ENCODE assay signal across 10 cellular contexts in the genomic region with DNA sequence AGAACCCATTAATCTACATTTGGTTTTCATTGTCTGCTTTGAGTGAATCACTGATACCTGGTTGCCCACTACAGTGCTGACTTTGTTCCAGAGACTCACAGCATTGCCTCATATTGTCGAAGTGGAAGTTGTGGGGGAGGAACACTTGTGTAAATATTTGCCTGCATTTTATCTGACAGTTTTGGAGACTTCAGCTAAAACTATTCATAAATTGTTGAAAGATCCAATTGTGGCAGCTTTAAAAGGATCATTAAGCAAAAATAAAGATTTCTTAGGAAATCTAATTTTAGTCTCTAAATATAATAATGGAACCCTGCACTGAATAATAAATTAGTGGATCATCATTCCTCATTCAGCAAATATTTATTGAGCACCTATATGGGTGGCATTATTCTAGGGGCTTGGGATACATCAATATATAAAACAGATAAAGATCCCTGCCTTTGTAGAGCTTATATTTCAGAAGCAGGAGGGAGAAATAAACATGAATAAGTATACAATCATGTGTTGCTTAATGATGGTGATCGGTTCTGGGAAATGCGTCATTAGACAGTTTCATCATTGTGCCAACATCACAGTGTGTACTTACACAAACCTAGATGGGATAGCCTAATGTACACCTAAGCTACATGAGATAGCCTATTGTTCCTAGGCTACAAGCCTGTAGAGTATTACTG.
A peak's percentile ranks its signal among the peaks of the same experiment; 100 is the strongest.
DNase-seq lines count a peak whose midpoint lies in the region; ATAC-seq, FAIRE-seq and TF ChIP-seq lines count a peak whose summit lies in the region.
"Had no signal": no experiment of that assay in that cellular context is flagged by ENCODE, and none has a peak within 500 bp of the region (broad histone marks: within the 10 kb centered on the region; RNA-seq: fewer than 3 reads in every experiment).

No MANE protein-coding gene starts in this region.

- TF ChIP-seq CTCF in PC-3 (conservative IDR thresholded peaks at IDR 0.05; ENCODE audit: low read depth, low read length) (no peak), GM10248 (IDR thresholded peaks at IDR 0.05; ENCODE audit: control extremely low read depth, extremely low read depth, low read depth, missing control alignments) (no peak)

- H2BK15ac ChIP-seq in neuronal stem cell (ENCODE audit: low read length) = no peak overlapping the region

- WGBS in neuronal stem cell (ENCODE audit: extremely low coverage in 2 of 2, insufficient read length in 2 of 2, insufficient replicate concordance in 1 of 2), 2 donors = no CpG with 5 or more reads among the region's 3 CpGs

- no peak overlapping the region for H3K18ac ChIP-seq in neuronal stem cell (ENCODE audit: low read length)

- no peaks in the 10 kb centered on the region for H3K27me3 ChIP-seq in PC-3 (ENCODE audit: low read length)
- no peaks in the 10 kb centered on the region for H3K27me3 ChIP-seq in neuronal stem cell (ENCODE audit: control insufficient read depth in 3 of 3, insufficient read depth in 3 of 3, low read depth in 1 of 3, low read length in 3 of 3)
- H3K27me3 ChIP-seq: neural progenitor cell had no signal

- H3K23ac ChIP-seq in neuronal stem cell (ENCODE audit: low read depth, low read length, poor library complexity) = no peak overlapping the region

- no peak overlapping the region for H3K14ac ChIP-seq in neuronal stem cell (ENCODE audit: low read length)

- BruUV-seq in PC-3 (replicated peaks; lab: Mats Ljungman, UMichigan) = no TSS peak

- no peaks in the 10 kb centered on the region for H3K9me2 ChIP-seq in PC-3 (replicated peaks; ENCODE audit: low read length)

- H2AK5ac ChIP-seq in neuronal stem cell (ENCODE audit: low read depth, low read length) = no peak overlapping the region

- H3K27ac ChIP-seq in PC-3 (ENCODE audit: low read length) (peak overlapping the region; percentile 95), neuronal stem cell (replicated peaks; ENCODE audit: low read length) (no peak overlapping the region)
- H3K27ac ChIP-seq: neural progenitor cell had no signal

- no peaks in the 10 kb centered on the region for H3F3A ChIP-seq in PC-3 (ENCODE audit: low read length, unreplicated experiment)

- DNase-seq in H54 (ENCODE audit: insufficient read length, low spot score) = no peak
- DNase-seq in PC-3 = peak; percentile 87
- peak; percentile 40 for DNase-seq in fibroblast of peridontal ligament (ENCODE audit: extremely low read depth)
- peak; percentile 89 for DNase-seq in renal cortical epithelial cell (ENCODE audit: low read depth)
- no peak for DNase-seq in neuronal stem cell (ENCODE audit: low spot score)
- DNase-seq in activated gamma-delta T cell (lab: John Stamatoyannopoulos, UW) = no peak
- no peak for DNase-seq in GM10248 (ENCODE audit: extremely low spot score)
- DNase-seq: T-cell had no signal

- peak overlapping the region; percentile 68 for H3K4me2 ChIP-seq in PC-3 (ENCODE audit: low read length)
- H3K4me2 ChIP-seq in neuronal stem cell (ENCODE audit: insufficient read depth, low read length, poor library complexity, severe bottlenecking) = no peak overlapping the region
- H3K4me2 ChIP-seq: neural progenitor cell had no signal

- ATAC-seq in PC-3 = peak; percentile 80
- no peak for ATAC-seq in GM21360 (IDR thresholded peaks at IDR 0.05; ENCODE audit: unreplicated experiment)
- ATAC-seq: T-cell had no signal

- H4K91ac ChIP-seq in neuronal stem cell (ENCODE audit: low read depth, low read length, poor library complexity) = no peak overlapping the region

- H3K4me3 ChIP-seq in PC-3 (ENCODE audit: low read length) = peak overlapping the region; percentile 15; the same call in 1 of the 2 replicates
- H3K4me3 ChIP-seq in neuronal stem cell (ENCODE audit: low read length in 2 of 2) = no peak overlapping the region
- H3K4me3 ChIP-seq: neural progenitor cell had no signal

- H3K4ac ChIP-seq in neuronal stem cell (ENCODE audit: low read length) = no peak overlapping the region

- no peaks in the 10 kb centered on the region for H4K20me1 ChIP-seq in PC-3 (ENCODE audit: low read length)

- H3K9me3 ChIP-seq in PC-3 (ENCODE audit: low read length) (no peaks in the 10 kb centered on the region), neuronal stem cell (replicated peaks in 1 of 2; ENCODE audit: control insufficient read depth in 2 of 2, insufficient read depth in 1 of 2, low read depth in 1 of 2, low read length in 2 of 2) (no peaks in the 10 kb centered on the region)

- H2AFZ ChIP-seq in PC-3 (ENCODE audit: low read length) = no peak overlapping the region
- H2AFZ ChIP-seq in neuronal stem cell (ENCODE audit: low read length) = no peak overlapping the region
- H2AFZ ChIP-seq: neural progenitor cell had no signal

- POLR2A ChIA-PET in PC-3 (lab: Charles Lee; ENCODE audit: unreplicated experiment) (no interaction called here), GM10248 (lab: Yijun Ruan, JAX) (no interaction called here)

- H3K79me1 ChIP-seq in neuronal stem cell (ENCODE audit: low read depth, low read length) = no peaks in the 10 kb centered on the region

- no peak for TF ChIP-seq POLR2A in H54 (IDR thresholded peaks at IDR 0.05; ENCODE audit: low read depth, low read length)

- peaks cover 44% of the 10 kb centered on the region for H3K4me1 ChIP-seq in PC-3 (ENCODE audit: insufficient read depth, low read length)
- H3K4me1 ChIP-seq in neuronal stem cell (ENCODE audit: control insufficient read depth in 2 of 2, insufficient read depth in 1 of 2, low read depth in 1 of 2, low read length in 2 of 2) = peaks cover 2 to 10% of the 10 kb centered on the region in 2 donors
- H3K4me1 ChIP-seq: neural progenitor cell had no signal

- H2BK12ac ChIP-seq in neuronal stem cell (ENCODE audit: low read length) = no peak overlapping the region

- peaks cover 31% of the 10 kb centered on the region for H3K79me2 ChIP-seq in PC-3 (ENCODE audit: low read length)

- FAIRE-seq in H54 (lab: Jason Lieb, UNC) = peak; percentile 94

- no peak overlapping the region for H2BK120ac ChIP-seq in neuronal stem cell (ENCODE audit: low read depth, low read length)

- H3K9ac ChIP-seq in PC-3 (ENCODE audit: low read length) (peak overlapping the region; percentile 66), neuronal stem cell (ENCODE audit: low read depth, low read length, poor library complexity) (no peak overlapping the region)
- H3K9ac ChIP-seq: neural progenitor cell had no signal

- no peak overlapping the region for H2BK5ac ChIP-seq in neuronal stem cell (ENCODE audit: low read length)

- H3K36me3 ChIP-seq in PC-3 (ENCODE audit: low read depth, low read length) (no peaks in the 10 kb centered on the region), neuronal stem cell (replicated peaks in 1 of 2; ENCODE audit: control insufficient read depth in 2 of 2, insufficient read depth in 2 of 2, low read length in 2 of 2) (no peaks in the 10 kb centered on the region)
- H3K36me3 ChIP-seq: neural progenitor cell had no signal

- no peak overlapping the region for H4K8ac ChIP-seq in neuronal stem cell (ENCODE audit: low read depth, low read length)

- intact Hi-C loops in PC-3 (cut with micrococcal nuclease) = loop anchor here (5.0 to 10.0 kb wide), 2 partner anchors 63 to 74 kb away; no protein-coding TSS in a partner anchor

- CTCF ChIA-PET in PC-3 (lab: Charles Lee) = interaction anchor here (0.5 to 0.7 kb wide), 3 partner anchors 28 to 817 kb away, joined by 3 to 5 read pairs (median 4); no protein-coding TSS in a partner anchor
- CTCF ChIA-PET in GM10248 (lab: Yijun Ruan, JAX) = interaction anchor here (1.1 to 3.0 kb wide), 4 partner anchors 8 to 78 kb away, joined by 3 to 11 read pairs (median 4); no protein-coding TSS in a partner anchor

Comparison
In these comparisons a context has a peak if more than half of its experiments do, and no peak if none do; other contexts are left out.
1. DNase-seq: peak in PC-3 (single experiment), fibroblast of peridontal ligament (single experiment) and renal cortical epithelial cell (single experiment); none in H54 (single experiment), neuronal stem cell (single experiment), activated gamma-delta T cell (single experiment) and GM10248 (single experiment).